10 cellular contexts compared by ENCODE assay signal in genomic region chr10:22438714-22439113, GRCh38.
DNase-seq lines count a peak whose midpoint lies in the region; ATAC-seq, FAIRE-seq and TF ChIP-seq lines count a peak whose summit lies in the region.
"Had no signal": no experiment of that assay in that cellular context is flagged by ENCODE, and none has a peak within 500 bp of the region (broad histone marks: within the 10 kb centered on the region; RNA-seq: fewer than 3 reads in every experiment).

No MANE protein-coding gene starts in this region.

- FAIRE-seq in GM12891 (lab: Jason Lieb, UNC): peak; percentile 71

- no peaks in the 10 kb centered on the region for H3K36me3 Mint-ChIP-seq in brain

- TF ChIP-seq CTCF in brain (conservative IDR thresholded peaks at IDR 0.05) (no peak), neural cell (IDR thresholded peaks at IDR 0.05; ENCODE audit: poor library complexity, severe bottlenecking) (no peak)

- TF ChIP-seq POLR2A in GM12891 (IDR thresholded peaks at IDR 0.05; ENCODE audit: low read depth, low read length): no peak

- no peaks in the 10 kb centered on the region for H3K9me3 Mint-ChIP-seq in brain

- H3F3A ChIP-seq in neural cell (ENCODE audit: insufficient read depth, low read length, poor library complexity, severe bottlenecking): no peaks in the 10 kb centered on the region

- H3K9ac ChIP-seq in neural cell (ENCODE audit: low read length): peak overlapping the region; percentile 98

- H3K9me3 ChIP-seq in neural cell (ENCODE audit: low read length): no peaks in the 10 kb centered on the region

- no peak for TF ChIP-seq RAD21 in neural cell (conservative IDR thresholded peaks at IDR 0.05)

- H3K4me3 ChIP-seq in ACC112 (ENCODE audit: low read depth, low read length) (peak overlapping the region; percentile 81), neural cell (ENCODE audit: low read length) (peak overlapping the region; percentile 82)

- peaks cover 19% of the 10 kb centered on the region for H3K79me2 ChIP-seq in ACC112 (ENCODE audit: control insufficient read depth, insufficient read depth, low read length, unreplicated experiment)
- H3K79me2 ChIP-seq in neural cell (replicated peaks; ENCODE audit: insufficient read depth, low read length): peaks cover 20% of the 10 kb centered on the region

- peak overlapping the region; percentile 28 to 99 (median 93) for H3K27ac Mint-ChIP-seq in brain

- DNase-seq in GM12891 (ENCODE audit: insufficient read length, low spot score) (no peak), hypothalamus (lab: John Stamatoyannopoulos, UW) (no peak), superior temporal gyrus (ENCODE audit: extremely low spot score) (no peak)
- DNase-seq: cerebellar nuclear complex, Karpas-422 had no signal

- no peaks in the 10 kb centered on the region for H3K9me2 ChIP-seq in neural cell (ENCODE audit: insufficient read depth, low read length)

- peaks cover 19% of the 10 kb centered on the region for H3K27me3 Mint-ChIP-seq in brain

- peak overlapping the region; percentile 95 for H3K4me2 ChIP-seq in neural cell (ENCODE audit: low read length)

- H3K27ac ChIP-seq in ACC112 (ENCODE audit: low read depth, low read length): no peak overlapping the region
- peak overlapping the region; percentile 97 for H3K27ac ChIP-seq in neural cell (ENCODE audit: low read length)

- ATAC-seq in GM19324 (IDR thresholded peaks at IDR 0.05; ENCODE audit: low FRiP score, unreplicated experiment): no peak
- no peak for ATAC-seq in GM19463 (IDR thresholded peaks at IDR 0.05; ENCODE audit: unreplicated experiment)

- no peaks in the 10 kb centered on the region for H3K27me3 ChIP-seq in ACC112 (ENCODE audit: insufficient read depth, low read length)
- H3K27me3 ChIP-seq in neural cell (ENCODE audit: insufficient read depth, low read depth, low read length): no peaks in the 10 kb centered on the region

- peak overlapping the region; percentile 87 to 95 (median 93) for H3K4me3 Mint-ChIP-seq in brain

- no peak overlapping the region for H2AFZ ChIP-seq in ACC112 (ENCODE audit: low read length, unreplicated experiment)
- no peak overlapping the region for H2AFZ ChIP-seq in neural cell (ENCODE audit: low read depth, low read length)

- no peaks in the 10 kb centered on the region for H4K20me1 ChIP-seq in neural cell (ENCODE audit: insufficient read depth)

- H3K4me1 ChIP-seq in ACC112 (ENCODE audit: control insufficient read depth, insufficient read depth, low read length, unreplicated experiment): peaks cover 42% of the 10 kb centered on the region

- H3K36me3 ChIP-seq in ACC112 (ENCODE audit: insufficient read depth, low read length): no peaks in the 10 kb centered on the region
- H3K36me3 ChIP-seq in neural cell (ENCODE audit: insufficient read depth, low read length): no peaks in the 10 kb centered on the region

- no peak for TF ChIP-seq EP300 in neural cell (conservative IDR thresholded peaks at IDR 0.05; ENCODE audit: poor library complexity, severe bottlenecking)

- H3K4me1 Mint-ChIP-seq in brain: peaks cover 54% of the 10 kb centered on the region

TF ChIP-seq in GM12891, 5 proteins besides CTCF, POLR2A, EP300 and RAD21:
- TF ChIP-seq SPI1 (IDR thresholded peaks at IDR 0.05; ENCODE audit: low read depth, low read length) (no peak), POLR2AphosphoS5 (IDR thresholded peaks at IDR 0.05; ENCODE audit: low read depth, low read length) (no peak), POU2F2 (IDR thresholded peaks at IDR 0.05; ENCODE audit: low read depth, low read length) (no peak), PAX5 (IDR thresholded peaks at IDR 0.05; ENCODE audit: insufficient read depth, low read length, severe bottlenecking) (no peak), TAF1 (IDR thresholded peaks at IDR 0.05; ENCODE audit: low read depth, low read length) (no peak)

TF ChIP-seq in neural cell, 6 proteins besides CTCF, POLR2A, EP300 and RAD21:
- no peak for TF ChIP-seq REST (IDR thresholded peaks at IDR 0.05; ENCODE audit: borderline replicate concordance)
- TF ChIP-seq POLR2AphosphoS5 (IDR thresholded peaks at IDR 0.05): no peak
- TF ChIP-seq EZH2 (IDR thresholded peaks at IDR 0.05; ENCODE audit: borderline replicate concordance, insufficient read depth, low read length, poor library complexity, severe bottlenecking): no peak
- TF ChIP-seq SMC3 (conservative IDR thresholded peaks at IDR 0.05; ENCODE audit: poor library complexity): no peak
